Comparison of ENCODE assay signal across 1 cellular context in genomic region chr2:191815010-191815409, GRCh38.
TF ChIP-seq lines count a peak whose summit lies in the region.

No MANE protein-coding gene starts in this region.

TF ChIP-seq in K562, 482 proteins besides CTCF, POLR2A, EP300 and RAD21 (continued from another document):
- TF ChIP-seq HMGXB4 (CRISPR knock-in tag; IDR thresholded peaks at IDR 0.05) (no peak), FOXJ2 (tag; IDR thresholded peaks at IDR 0.05) (no peak), SP1 (CRISPR knock-in tag; IDR thresholded peaks at IDR 0.05) (no peak), NR0B1 (IDR thresholded peaks at IDR 0.05; ENCODE audit: partially characterized antibody) (no peak), ZNF609 (CRISPR knock-in tag; IDR thresholded peaks at IDR 0.05; ENCODE audit: borderline replicate concordance) (no peak)
